1 cellular context compared by ENCODE assay signal in genomic region chr13:48975926-48976676, GRCh38.
TF ChIP-seq lines count a peak whose summit lies in the region.

No MANE protein-coding gene starts in this region.

TF ChIP-seq in GM12878, 131 proteins besides CTCF, POLR2A, EP300 and RAD21 (continued from another document):
- TF ChIP-seq CBX5 (IDR thresholded peaks at IDR 0.05; ENCODE audit: low read depth), result peak; percentile 38
- peak; percentile 51; the same call in 1 of the 2 replicates for TF ChIP-seq TCF3 (IDR thresholded peaks at IDR 0.05; ENCODE audit: borderline replicate concordance, insufficient read depth, low read depth, low read length)
- peak; percentile 42; the same call in 1 of the 2 replicates for TF ChIP-seq HDGF (IDR thresholded peaks at IDR 0.05)
- no peak for TF ChIP-seq ZNF274 (IDR thresholded peaks at IDR 0.05; ENCODE audit: insufficient read depth, insufficient read length)
- peak; percentile 77 for TF ChIP-seq DPF2 (IDR thresholded peaks at IDR 0.05)
- peak; percentile 74 for TF ChIP-seq TAF1 (IDR thresholded peaks at IDR 0.05; ENCODE audit: borderline replicate concordance, low read depth, low read length)
- TF ChIP-seq MYC (IDR thresholded peaks at IDR 0.05; ENCODE audit: insufficient read depth, insufficient read length, insufficient replicate concordance, low read length, severe bottlenecking), result peak; percentile 39
- TF ChIP-seq ETV6 (conservative IDR thresholded peaks at IDR 0.05 in 1 of 2, IDR thresholded peaks at IDR 0.05 in 1 of 2; ENCODE audit: borderline replicate concordance in 1 of 2, low read depth in 1 of 2), result 0 out of 4 replicates have a peak, but pooled peaks of 1 of the 2 experiments have one; percentile 6
- TF ChIP-seq SMARCA5 (IDR thresholded peaks at IDR 0.05), result peak; percentile 32
- TF ChIP-seq SRF (IDR thresholded peaks at IDR 0.05; ENCODE audit: low read depth in 2 of 2, low read length in 2 of 2), result 0 out of 4 replicates have a peak, but pooled peaks of 1 of the 2 experiments have one; percentile 2
- peak; percentile 70 for TF ChIP-seq POLR2AphosphoS2 (IDR thresholded peaks at IDR 0.05; ENCODE audit: low read depth, low read length)
- peak; percentile 61 to 99 for TF ChIP-seq EGR1 (IDR thresholded peaks at IDR 0.05; ENCODE audit: borderline replicate concordance in 1 of 2, low read depth in 2 of 2, low read length in 2 of 2)
- TF ChIP-seq POLR2AphosphoS5 (IDR thresholded peaks at IDR 0.05; ENCODE audit: low read length), result peak; percentile 71
- no peak; the same call in 1 of the 2 replicates for TF ChIP-seq TBL1XR1 (IDR thresholded peaks at IDR 0.05; ENCODE audit: low read depth, low read length)
- TF ChIP-seq MEF2B (IDR thresholded peaks at IDR 0.05; ENCODE audit: partially characterized antibody, poor library complexity, severe bottlenecking), result peak; percentile 19
- TF ChIP-seq, protein P1, sequence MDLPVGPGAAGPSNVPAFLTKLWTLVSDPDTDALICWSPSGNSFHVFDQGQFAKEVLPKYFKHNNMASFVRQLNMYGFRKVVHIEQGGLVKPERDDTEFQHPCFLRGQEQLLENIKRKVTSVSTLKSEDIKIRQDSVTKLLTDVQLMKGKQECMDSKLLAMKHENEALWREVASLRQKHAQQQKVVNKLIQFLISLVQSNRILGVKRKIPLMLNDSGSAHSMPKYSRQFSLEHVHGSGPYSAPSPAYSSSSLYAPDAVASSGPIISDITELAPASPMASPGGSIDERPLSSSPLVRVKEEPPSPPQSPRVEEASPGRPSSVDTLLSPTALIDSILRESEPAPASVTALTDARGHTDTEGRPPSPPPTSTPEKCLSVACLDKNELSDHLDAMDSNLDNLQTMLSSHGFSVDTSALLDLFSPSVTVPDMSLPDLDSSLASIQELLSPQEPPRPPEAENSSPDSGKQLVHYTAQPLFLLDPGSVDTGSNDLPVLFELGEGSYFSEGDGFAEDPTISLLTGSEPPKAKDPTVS (IDR thresholded peaks at IDR 0.05; ENCODE audit: low read depth, low read length), result no peak
- TF ChIP-seq RCOR1 (conservative IDR thresholded peaks at IDR 0.05; ENCODE audit: low read depth, low read length), result no peak
- 0 out of 2 replicates have a peak, but pooled peaks have one; percentile 33 for TF ChIP-seq LARP7 (IDR thresholded peaks at IDR 0.05)
- TF ChIP-seq BACH1 (IDR thresholded peaks at IDR 0.05; ENCODE audit: borderline replicate concordance), result peak; percentile 56; the same call in 1 of the 2 replicates
- TF ChIP-seq ZNF24 (IDR thresholded peaks at IDR 0.05), result no peak
- no peak for TF ChIP-seq MTA3 (IDR thresholded peaks at IDR 0.05; ENCODE audit: borderline replicate concordance, low read length)
- peak; percentile 28; the same call in 1 of the 2 replicates for TF ChIP-seq CBFB (IDR thresholded peaks at IDR 0.05; ENCODE audit: low read depth)
- peak; percentile 43; the same call in 1 of the 2 replicates for TF ChIP-seq MLLT1 (IDR thresholded peaks at IDR 0.05)
- peak; percentile 95 for TF ChIP-seq YY1 (IDR thresholded peaks at IDR 0.05; ENCODE audit: low read depth, low read length)
- peak; percentile 2; the same call in 1 of the 2 replicates for TF ChIP-seq TARDBP (IDR thresholded peaks at IDR 0.05; ENCODE audit: borderline replicate concordance)
- peak; percentile 84 for TF ChIP-seq IKZF1 (conservative IDR thresholded peaks at IDR 0.05)
- TF ChIP-seq CHD1 (IDR thresholded peaks at IDR 0.05; ENCODE audit: low read depth, low read length), result 0 out of 2 replicates have a peak, but pooled peaks have one; percentile 64
- peak in 1 of 2 experiments; percentile 81; a peak in 2 of 4 replicates for TF ChIP-seq BHLHE40 (IDR thresholded peaks at IDR 0.05; ENCODE audit: borderline replicate concordance in 1 of 2, low read depth in 2 of 2, low read length in 1 of 2)
- TF ChIP-seq NR2F1 (conservative IDR thresholded peaks at IDR 0.05), result peak; percentile 37
- no peak for TF ChIP-seq SMAD1 (IDR thresholded peaks at IDR 0.05; ENCODE audit: low read depth, partially characterized antibody)
- peak; percentile 29; the same call in 1 of the 2 replicates for TF ChIP-seq CHD2 (IDR thresholded peaks at IDR 0.05; ENCODE audit: borderline replicate concordance, low read depth, low read length)
- peak; percentile 34; the same call in 1 of the 2 replicates for TF ChIP-seq TCF12 (IDR thresholded peaks at IDR 0.05; ENCODE audit: low read depth, low read length)
- TF ChIP-seq KAT2A (conservative IDR thresholded peaks at IDR 0.05; ENCODE audit: control insufficient read depth, low read depth, low read length), result no peak
- TF ChIP-seq CREB1 (IDR thresholded peaks at IDR 0.05; ENCODE audit: low read depth), result peak; percentile 51; the same call in 1 of the 2 replicates
- peak; percentile 66; the same call in 1 of the 2 replicates for TF ChIP-seq RB1 (IDR thresholded peaks at IDR 0.05; ENCODE audit: borderline replicate concordance)
- TF ChIP-seq, protein P2, sequence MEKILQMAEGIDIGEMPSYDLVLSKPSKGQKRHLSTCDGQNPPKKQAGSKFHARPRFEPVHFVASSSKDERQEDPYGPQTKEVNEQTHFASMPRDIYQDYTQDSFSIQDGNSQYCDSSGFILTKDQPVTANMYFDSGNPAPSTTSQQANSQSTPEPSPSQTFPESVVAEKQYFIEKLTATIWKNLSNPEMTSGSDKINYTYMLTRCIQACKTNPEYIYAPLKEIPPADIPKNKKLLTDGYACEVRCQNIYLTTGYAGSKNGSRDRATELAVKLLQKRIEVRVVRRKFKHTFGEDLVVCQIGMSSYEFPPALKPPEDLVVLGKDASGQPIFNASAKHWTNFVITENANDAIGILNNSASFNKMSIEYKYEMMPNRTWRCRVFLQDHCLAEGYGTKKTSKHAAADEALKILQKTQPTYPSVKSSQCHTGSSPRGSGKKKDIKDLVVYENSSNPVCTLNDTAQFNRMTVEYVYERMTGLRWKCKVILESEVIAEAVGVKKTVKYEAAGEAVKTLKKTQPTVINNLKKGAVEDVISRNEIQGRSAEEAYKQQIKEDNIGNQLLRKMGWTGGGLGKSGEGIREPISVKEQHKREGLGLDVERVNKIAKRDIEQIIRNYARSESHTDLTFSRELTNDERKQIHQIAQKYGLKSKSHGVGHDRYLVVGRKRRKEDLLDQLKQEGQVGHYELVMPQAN (conservative IDR thresholded peaks at IDR 0.05), result peak; percentile 51
- TF ChIP-seq NBN (IDR thresholded peaks at IDR 0.05), result 0 out of 2 replicates have a peak, but pooled peaks have one; percentile 32
